In the genomic region with DNA sequence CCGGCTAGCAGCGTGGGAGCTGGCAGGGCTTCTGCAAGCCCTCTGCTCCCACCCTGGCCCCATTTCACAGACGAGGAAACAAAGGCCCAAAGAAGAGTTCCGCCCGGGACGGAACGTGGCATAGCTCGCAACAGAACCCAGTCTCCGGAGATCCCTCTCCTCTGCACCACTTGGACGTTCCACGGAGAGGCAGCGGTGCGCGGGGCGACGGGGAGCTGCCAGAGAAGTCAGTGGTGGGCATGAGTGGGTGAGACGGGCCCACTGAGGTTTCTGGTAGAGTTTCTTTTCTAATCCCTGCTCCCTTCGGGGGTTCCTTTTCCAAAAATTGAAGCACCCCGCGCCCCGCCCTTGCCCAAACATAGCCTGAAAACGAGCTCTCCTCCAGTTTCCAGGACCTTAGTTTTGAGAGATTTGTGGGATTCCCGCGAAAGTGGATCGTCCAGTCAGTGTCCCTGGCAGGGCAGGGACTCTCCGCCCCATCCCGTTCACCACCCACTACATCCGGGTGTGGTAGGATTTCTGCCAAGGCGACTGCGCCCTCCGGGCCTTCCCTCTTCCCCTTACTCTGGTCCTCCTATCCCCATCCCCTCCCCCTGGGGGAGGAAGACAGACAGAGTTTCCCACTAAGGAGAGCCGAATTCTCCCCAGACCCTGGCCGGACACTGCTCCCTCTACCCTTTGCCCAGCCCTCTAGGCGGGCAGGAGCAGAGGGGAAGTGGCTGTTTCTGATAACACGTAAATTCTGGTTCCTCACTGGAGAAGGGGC, we compare ENCODE assay signal across 8 cellular contexts. TPM values are rescaled to one million over a fixed set of nuclear protein-coding genes. Genes with fewer than 3 reads are reported as not detected.
DNase-seq lines count a peak whose midpoint lies in the region; ATAC-seq, FAIRE-seq and TF ChIP-seq lines count a peak whose summit lies in the region.

No MANE protein-coding gene starts in this region.

- DNase-seq in A172 (ENCODE audit: low spot score) (peak; percentile 27), GM12891 (ENCODE audit: insufficient read length, low spot score) (no peak), UCSD-AML1 (lab: John Stamatoyannopoulos, UW; ENCODE audit: unreplicated experiment) (peak; percentile 50), fibroblast of peridontal ligament (ENCODE audit: extremely low read depth) (peak; percentile 61), natural killer cell (no peak), SK-N-DZ (ENCODE audit: low spot score) (no peak), middle frontal gyrus (ENCODE audit: extremely low spot score, low spot score) (no peak)

- intact Hi-C loops in natural killer cell (cut with micrococcal nuclease), result loop anchor here (1.0 to 2.0 kb wide), 4 partner anchors 39 to 87 kb away; no protein-coding TSS in a partner anchor

- FAIRE-seq in GM12891 (lab: Jason Lieb, UNC), result no peak

- no peaks in the 10 kb centered on the region for H3K9me3 Mint-ChIP-seq in natural killer cell

- H3K27ac Mint-ChIP-seq in natural killer cell, result peak overlapping the region in 1 of 2 donors; percentile 81

- H3K4me1 Mint-ChIP-seq in natural killer cell, result peaks cover 5 to 29% of the 10 kb centered on the region in 2 donors

- H3K36me3 Mint-ChIP-seq in natural killer cell, result no peaks in the 10 kb centered on the region

- peak; percentile 79 for TF ChIP-seq CTCF in natural killer cell (IDR thresholded peaks at IDR 0.05)

- ATAC-seq in HG03159 (IDR thresholded peaks at IDR 0.05; ENCODE audit: unreplicated experiment), result peak; percentile 29
- ATAC-seq in natural killer cell, result peak; percentile 13 to 24 (median 19)

- no peak for TF ChIP-seq POLR2A in GM12891 (IDR thresholded peaks at IDR 0.05; ENCODE audit: low read depth, low read length)

- H3K4me3 Mint-ChIP-seq in natural killer cell, result peak overlapping the region; percentile 87

- H3K27me3 Mint-ChIP-seq in natural killer cell (ENCODE audit: low read depth in 2 of 2), result peaks cover 40 to 47% of the 10 kb centered on the region in 2 donors

TF ChIP-seq in GM12891, 5 proteins besides CTCF, POLR2A, EP300 and RAD21:
- TF ChIP-seq POU2F2 (IDR thresholded peaks at IDR 0.05; ENCODE audit: low read depth, low read length) (no peak), POLR2AphosphoS5 (IDR thresholded peaks at IDR 0.05; ENCODE audit: low read depth, low read length) (no peak), PAX5 (IDR thresholded peaks at IDR 0.05; ENCODE audit: insufficient read depth, low read length, severe bottlenecking) (no peak), TAF1 (IDR thresholded peaks at IDR 0.05; ENCODE audit: low read depth, low read length) (no peak), SPI1 (IDR thresholded peaks at IDR 0.05; ENCODE audit: low read depth, low read length) (peak; percentile 36; the same call in 1 of the 2 replicates)
TF ChIP-seq in GM12891: peak in this region for 1.

RNA-seq across cellular contexts. Expression of a gene that starts 0.8 kb away (rescaled TPM):
- total RNA-seq in A172 (2014; rRNA removed; shearing (Covaris generic)), result 2.9 and 3.0 TPM in 2 replicates
- 5.6 TPM for polyA plus RNA-seq in GM12891 (2012; ENCODE audit: low read depth, missing spikeins)
- total RNA-seq in natural killer cell, result 10 to 100 TPM in 1 of 3 donors, 1 to 10 TPM in 2; 5.8 to 18.8 (median 7.8) TPM
- polyA plus RNA-seq in SK-N-DZ (2014; cell fraction: cytosol; rRNA removed), result 6.1 and 7.1 TPM in 2 replicates
- 3.6 and 3.9 TPM in 2 replicates for polyA plus RNA-seq in SK-N-DZ (2014; cell fraction: nucleus; rRNA removed)

Comparison
In these comparisons a context has a peak if more than half of its experiments do, and no peak if none do; other contexts are left out.
1. DNase-seq: peak in A172 (single experiment), UCSD-AML1 (single experiment) and fibroblast of peridontal ligament (single experiment); none in GM12891 (single experiment), natural killer cell (single experiment), SK-N-DZ (single experiment) and middle frontal gyrus (single experiment).